Comparison of ENCODE assay signal across 8 cellular contexts in genomic region chr18:45997689-45998088, GRCh38. TPM values are rescaled to one million over a fixed set of nuclear protein-coding genes. Genes with fewer than 3 reads are reported as not detected.
DNase-seq lines count a peak whose midpoint lies in the region; ATAC-seq and TF ChIP-seq lines count a peak whose summit lies in the region.

No MANE protein-coding gene starts in this region.

- TF ChIP-seq EP300 in suprapubic skin (IDR thresholded peaks at IDR 0.05): no peak

- peak overlapping the region; percentile 51 for H3K4me3 Mint-ChIP-seq in T-helper 1 cell treated with Interleukin-12 subunit alpha and Interleukin-12 subunit beta and Interleukin-4 antibody, amounts not matched to agents 30 μg/mL and 1 μg/mL, for 36 hours
- peak overlapping the region; percentile 77 for H3K4me3 Mint-ChIP-seq in activated naive CD8-positive, alpha-beta T cell treated with anti-CD3 and anti-CD28 coated beads, Interleukin-2, amount 10 ng/mL, durations not matched to agents 7 days and 5 days

- H3K27ac Mint-ChIP-seq in T-helper 1 cell treated with Interleukin-12 subunit alpha and Interleukin-12 subunit beta and Interleukin-4 antibody, amounts not matched to agents 30 μg/mL and 1 μg/mL, for 36 hours: peak overlapping the region; percentile 62
- H3K27ac Mint-ChIP-seq in activated naive CD8-positive, alpha-beta T cell treated with anti-CD3 and anti-CD28 coated beads, Interleukin-2, amount 10 ng/mL, durations not matched to agents 7 days and 5 days: peak overlapping the region; percentile 93

- no peaks in the 10 kb centered on the region for H3K4me1 ChIP-seq in lower lobe of right lung
- H3K4me1 ChIP-seq in suprapubic skin: no peaks in the 10 kb centered on the region

- H3K4me3 ChIP-seq in lower lobe of right lung (no peak overlapping the region), suprapubic skin (no peak overlapping the region)

- peaks cover 6% of the 10 kb centered on the region for H3K9me3 Mint-ChIP-seq in T-helper 1 cell treated with Interleukin-12 subunit alpha and Interleukin-12 subunit beta and Interleukin-4 antibody, amounts not matched to agents 30 μg/mL and 1 μg/mL, for 36 hours
- peaks cover 9% of the 10 kb centered on the region for H3K9me3 Mint-ChIP-seq in activated naive CD8-positive, alpha-beta T cell treated with anti-CD3 and anti-CD28 coated beads, Interleukin-2, amount 10 ng/mL, durations not matched to agents 7 days and 5 days

- TF ChIP-seq CTCF in lower lobe of right lung (IDR thresholded peaks at IDR 0.05) (no peak), suprapubic skin (IDR thresholded peaks at IDR 0.05) (no peak)

- H3K27me3 Mint-ChIP-seq in T-helper 1 cell treated with Interleukin-12 subunit alpha and Interleukin-12 subunit beta and Interleukin-4 antibody, amounts not matched to agents 30 μg/mL and 1 μg/mL, for 36 hours (ENCODE audit: low read depth): peaks cover 14% of the 10 kb centered on the region
- H3K27me3 Mint-ChIP-seq in activated naive CD8-positive, alpha-beta T cell treated with anti-CD3 and anti-CD28 coated beads, Interleukin-2, amount 10 ng/mL, durations not matched to agents 7 days and 5 days: no peaks in the 10 kb centered on the region

- no peaks in the 10 kb centered on the region for H3K9me3 ChIP-seq in lower lobe of right lung
- H3K9me3 ChIP-seq in suprapubic skin: no peaks in the 10 kb centered on the region

- ATAC-seq in GM18502 (IDR thresholded peaks at IDR 0.05; ENCODE audit: poor library complexity, unreplicated experiment) (peak; percentile 58), lower lobe of right lung (no peak), GM19035 (IDR thresholded peaks at IDR 0.05; ENCODE audit: unreplicated experiment) (no peak)
- peak; percentile 61 for ATAC-seq in activated naive CD8-positive, alpha-beta T cell treated with anti-CD3 and anti-CD28 coated beads, Interleukin-2, amount 10 ng/mL, durations not matched to agents 7 days and 5 days (ENCODE audit: low read depth)

- no peak overlapping the region for H3K27ac ChIP-seq in lower lobe of right lung
- no peak overlapping the region for H3K27ac ChIP-seq in suprapubic skin

- peak; percentile 53 for DNase-seq in activated naive CD8-positive, alpha-beta T cell treated with anti-CD3 and anti-CD28 coated beads, Interleukin-2, amount 10 ng/mL, durations not matched to agents 7 days and 5 days
- DNase-seq in stimulated activated CD4-positive, alpha-beta T cell treated with anti-CD3 and anti-CD28 coated beads, Interleukin-2, amount 100 ng/mL, for 24 hours: peak; percentile 32 to 38
- DNase-seq in lower lobe of right lung (no peak), NK-92 (lab: John Stamatoyannopoulos, UW; ENCODE audit: unreplicated experiment) (no peak), suprapubic skin (ENCODE audit: low spot score in 2 of 2) (no peak)

- POLR2A ChIA-PET in activated naive CD8-positive, alpha-beta T cell treated with anti-CD3 and anti-CD28 coated beads, Interleukin-2, amount 10 ng/mL, durations not matched to agents 7 days and 5 days (lab: Charles Lee): interaction anchor here (0.8 to 2.1 kb wide), 7 partner anchors 11 to 333 kb away, joined by 3 to 8 read pairs (median 6); no protein-coding TSS in a partner anchor

- no peaks in the 10 kb centered on the region for H3K27me3 ChIP-seq in lower lobe of right lung (ENCODE audit: low read depth)
- no peaks in the 10 kb centered on the region for H3K27me3 ChIP-seq in suprapubic skin

- whole genome bisulfite sequencing in suprapubic skin: 85% methylated on average over 7 of the region's 7 CpGs

- peaks cover 5% of the 10 kb centered on the region for H3K36me3 Mint-ChIP-seq in T-helper 1 cell treated with Interleukin-12 subunit alpha and Interleukin-12 subunit beta and Interleukin-4 antibody, amounts not matched to agents 30 μg/mL and 1 μg/mL, for 36 hours (ENCODE audit: low read depth)
- H3K36me3 Mint-ChIP-seq in activated naive CD8-positive, alpha-beta T cell treated with anti-CD3 and anti-CD28 coated beads, Interleukin-2, amount 10 ng/mL, durations not matched to agents 7 days and 5 days: peaks cover 13% of the 10 kb centered on the region

- intact Hi-C loops in lower lobe of right lung (cut with DNase I): no loop called here

- no peak for TF ChIP-seq POLR2A in suprapubic skin (IDR thresholded peaks at IDR 0.05)

- H3K36me3 ChIP-seq in lower lobe of right lung: no peaks in the 10 kb centered on the region
- peaks cover 7% of the 10 kb centered on the region for H3K36me3 ChIP-seq in suprapubic skin

- H3K4me1 Mint-ChIP-seq in T-helper 1 cell treated with Interleukin-12 subunit alpha and Interleukin-12 subunit beta and Interleukin-4 antibody, amounts not matched to agents 30 μg/mL and 1 μg/mL, for 36 hours (ENCODE audit: low read depth): peaks cover 26% of the 10 kb centered on the region
- peaks cover 27% of the 10 kb centered on the region for H3K4me1 Mint-ChIP-seq in activated naive CD8-positive, alpha-beta T cell treated with anti-CD3 and anti-CD28 coated beads, Interleukin-2, amount 10 ng/mL, durations not matched to agents 7 days and 5 days

RNA-seq across cellular contexts. Expression of gene EPG5, which starts 30.6 kb away (rescaled TPM):
- total RNA-seq in activated naive CD8-positive, alpha-beta T cell treated with anti-CD3 and anti-CD28 coated beads, Interleukin-2, amount 10 ng/mL, durations not matched to agents 7 days and 5 days: 10 to 100 TPM; 30.3 to 33.5 TPM
- 38.8 TPM for total RNA-seq in lower lobe of right lung
- 100 to 1,000 TPM in 1 of 4 donors, 10 to 100 TPM in 3; 31.5 to 107 (median 53.5) TPM for total RNA-seq in suprapubic skin

Comparison
In these comparisons a context has a peak if more than half of its experiments do, and no peak if none do; other contexts are left out.
1. ATAC-seq: peak in GM18502 (single experiment) and activated naive CD8-positive, alpha-beta T cell treated with anti-CD3 and anti-CD28 coated beads, Interleukin-2, amount 10 ng/mL, durations not matched to agents 7 days and 5 days (single experiment); none in lower lobe of right lung (0 of 2) and GM19035 (single experiment).
2. DNase-seq: peak in activated naive CD8-positive, alpha-beta T cell treated with anti-CD3 and anti-CD28 coated beads, Interleukin-2, amount 10 ng/mL, durations not matched to agents 7 days and 5 days (single experiment) and stimulated activated CD4-positive, alpha-beta T cell treated with anti-CD3 and anti-CD28 coated beads, Interleukin-2, amount 100 ng/mL, for 24 hours (2 of 2); none in lower lobe of right lung (single experiment), NK-92 (single experiment) and suprapubic skin (0 of 2).